ENCODE assay signal across 14 cellular contexts in genomic region chr1:59815892-59816291, GRCh38. TPM values are rescaled to one million over a fixed set of nuclear protein-coding genes. Genes with fewer than 3 reads are reported as not detected.
A peak's percentile ranks its signal among the peaks of the same experiment; 100 is the strongest.
DNase-seq lines count a peak whose midpoint lies in the region; ATAC-seq lines count a peak whose summit lies in the region.
"Had no signal": no experiment of that assay in that cellular context is flagged by ENCODE, and none has a peak within 500 bp of the region (broad histone marks: within the 10 kb centered on the region; RNA-seq: fewer than 3 reads in every experiment).

No MANE protein-coding gene starts in this region.

- H3K9me2 ChIP-seq in GM23248 (ENCODE audit: insufficient read depth), result no peaks in the 10 kb centered on the region

- peaks cover 27% of the 10 kb centered on the region for H3K27me3 ChIP-seq in ectodermal cell (ENCODE audit: control insufficient read depth, insufficient read depth, low read length, poor library complexity, severe bottlenecking)
- no peaks in the 10 kb centered on the region for H3K27me3 ChIP-seq in mucosa of stomach (ENCODE audit: control insufficient read depth, insufficient read depth, low read length)
- H3K27me3 ChIP-seq in GM23248 (replicated peaks; ENCODE audit: insufficient read depth), result peaks cover 62% of the 10 kb centered on the region
- H3K27me3 ChIP-seq: thyroid gland had no signal

- peaks cover 24% of the 10 kb centered on the region for H3K4me1 Mint-ChIP-seq in activated T-cell treated with anti-CD3 and anti-CD28 coated beads, Interleukin-2, amount 50 U/mL, for 72 hours (ENCODE audit: low read depth)

- no peak overlapping the region for H2AFZ ChIP-seq in GM23248

- H4K20me1 ChIP-seq in GM23248 (ENCODE audit: insufficient read depth), result no peaks in the 10 kb centered on the region

- no peaks in the 10 kb centered on the region for H3K79me2 ChIP-seq in GM23248 (ENCODE audit: insufficient read depth)

- no peaks in the 10 kb centered on the region for H3K9me3 ChIP-seq in ectodermal cell (ENCODE audit: control insufficient read depth, low read length)
- no peaks in the 10 kb centered on the region for H3K9me3 ChIP-seq in mucosa of stomach (ENCODE audit: control insufficient read depth, low read length)
- H3K9me3 ChIP-seq in GM23248 (ENCODE audit: low read depth), result no peaks in the 10 kb centered on the region
- H3K9me3 ChIP-seq: right atrium auricular region, thyroid gland had no signal

- H3K4me3 ChIP-seq in GM08714 (ENCODE audit: low read length) (peak overlapping the region; percentile 91), ectodermal cell (ENCODE audit: insufficient read depth, low read depth, low read length) (peak overlapping the region; percentile 56), mucosa of stomach (ENCODE audit: low read length) (peak overlapping the region; percentile 75), GM23248 (no peak overlapping the region)

- in situ Hi-C loops in GM23248 (cut with MboI), result no loop called here

- no peaks in the 10 kb centered on the region for H3K4me1 ChIP-seq in ectodermal cell (ENCODE audit: control insufficient read depth, insufficient read depth, low read length)
- no peaks in the 10 kb centered on the region for H3K4me1 ChIP-seq in mucosa of stomach (ENCODE audit: control insufficient read depth, insufficient read depth, low read length)
- H3K4me1 ChIP-seq in GM23248 (ENCODE audit: insufficient read depth), result no peaks in the 10 kb centered on the region

- H3K9me3 Mint-ChIP-seq in activated T-cell treated with anti-CD3 and anti-CD28 coated beads, Interleukin-2, amount 50 U/mL, for 72 hours, result no peaks in the 10 kb centered on the region
- H3K9me3 Mint-ChIP-seq: activated naive CD4-positive, alpha-beta T cell treated with anti-CD3 and anti-CD28 coated beads, Interleukin-2, amount 10 ng/mL, durations not matched to agents 7 days and 5 days had no signal

- 63 to 71% methylated on average over 3 of the region's 3 CpGs for WGBS in ectodermal cell, 2 experiments
- 76 to 79% methylated on average over 3 of the region's 3 CpGs for WGBS in GM23248 (ENCODE audit: low coverage in 1 of 2, low lambda C conversion rate in 2 of 2, missing lambda C conversion rate in 2 of 2), 2 experiments

- no peak overlapping the region for H3K27ac Mint-ChIP-seq in activated T-cell treated with anti-CD3 and anti-CD28 coated beads, Interleukin-2, amount 50 U/mL, for 72 hours
- H3K27ac Mint-ChIP-seq: activated naive CD4-positive, alpha-beta T cell treated with anti-CD3 and anti-CD28 coated beads, Interleukin-2, amount 10 ng/mL, durations not matched to agents 7 days and 5 days; CD4-positive, CD25-positive, alpha-beta regulatory T cell had no signal

- H3K27me3 Mint-ChIP-seq in activated T-cell treated with anti-CD3 and anti-CD28 coated beads, Interleukin-2, amount 50 U/mL, for 72 hours (ENCODE audit: low read depth), result no peaks in the 10 kb centered on the region

- H3F3A ChIP-seq in GM23248 (ENCODE audit: insufficient read depth), result no peaks in the 10 kb centered on the region

- H3K9ac ChIP-seq in mucosa of stomach (ENCODE audit: low read length) (no peak overlapping the region), GM23248 (no peak overlapping the region)

- DNase-seq in NCI-H2171 (lab: John Stamatoyannopoulos, UW), result peak; percentile 2
- no peak for DNase-seq in effector CD8-positive, alpha-beta T cell (lab: John Stamatoyannopoulos, UW)
- DNase-seq in GM23248, result no peak
- DNase-seq in NOMO-1 treated with DMSO at 0.1 percent for 48 hours (lab: John Stamatoyannopoulos, UW; ENCODE audit: unreplicated experiment), result no peak
- DNase-seq in activated T-cell treated with anti-CD3 and anti-CD28 coated beads, Interleukin-2, amount 50 U/mL, for 72 hours, result no peak
- DNase-seq: activated CD4-positive, alpha-beta T cell treated with anti-CD3 and anti-CD28 coated beads, Interleukin-2, amount 50 U/mL, for 1 hour; activated naive CD4-positive, alpha-beta T cell treated with anti-CD3 and anti-CD28 coated beads, Interleukin-2, amount 10 ng/mL, durations not matched to agents 7 days and 5 days; NCI-H187 treated with DMSO at 0.1 percent for 48 hours had no signal

- H3K4me3 Mint-ChIP-seq in activated T-cell treated with anti-CD3 and anti-CD28 coated beads, Interleukin-2, amount 50 U/mL, for 72 hours, result no peak overlapping the region
- H3K4me3 Mint-ChIP-seq: activated naive CD4-positive, alpha-beta T cell treated with anti-CD3 and anti-CD28 coated beads, Interleukin-2, amount 10 ng/mL, durations not matched to agents 7 days and 5 days; CD4-positive, CD25-positive, alpha-beta regulatory T cell had no signal

- no peak overlapping the region for H3K27ac ChIP-seq in ectodermal cell (ENCODE audit: insufficient read depth, low read depth, low read length, poor library complexity, severe bottlenecking)
- H3K27ac ChIP-seq in GM23248, result no peak overlapping the region

- H3K36me3 ChIP-seq in ectodermal cell (ENCODE audit: control insufficient read depth, insufficient read depth, low read length) (no peaks in the 10 kb centered on the region), mucosa of stomach (ENCODE audit: control insufficient read depth, insufficient read depth, low read length) (no peaks in the 10 kb centered on the region), GM23248 (ENCODE audit: low read depth) (no peaks in the 10 kb centered on the region)
- H3K36me3 ChIP-seq: right atrium auricular region, thyroid gland had no signal

- H3K36me3 Mint-ChIP-seq in activated T-cell treated with anti-CD3 and anti-CD28 coated beads, Interleukin-2, amount 50 U/mL, for 72 hours (ENCODE audit: insufficient read depth in 2 of 2), result peaks cover 0 to 2% of the 10 kb centered on the region in 2 donors
- H3K36me3 Mint-ChIP-seq: activated naive CD4-positive, alpha-beta T cell treated with anti-CD3 and anti-CD28 coated beads, Interleukin-2, amount 10 ng/mL, durations not matched to agents 7 days and 5 days; CD4-positive, CD25-positive, alpha-beta regulatory T cell had no signal

- H3K4me2 ChIP-seq in GM23248 (ENCODE audit: unreplicated experiment), result no peak overlapping the region

- ATAC-seq in activated T-cell treated with anti-CD3 and anti-CD28 coated beads, Interleukin-2, amount 50 U/mL, for 72 hours (replicated peaks in 1 of 2), result no peak

RNA-seq across cellular contexts. Expression of gene HOOK1, which starts 1.1 kb away (rescaled TPM):
- 8.9 TPM for polyA plus RNA-seq in ectodermal cell (2013, experiment 1 of 4)
- 9.9 TPM for polyA plus RNA-seq in ectodermal cell (2013, experiment 2 of 4)
- 9.7 TPM for polyA plus RNA-seq in ectodermal cell (2013, experiment 3 of 4)
- 7.8 TPM for polyA plus RNA-seq in ectodermal cell (2013, experiment 4 of 4)
- not detected in 2 replicates for total RNA-seq in GM23248 (2014; rRNA removed; shearing (Covaris generic))
- polyA plus RNA-seq in GM23248 (2016; fragmentation: Nextera tagmentation; extraction: Ambion mirVana), result not detected in 2 replicates
- total RNA-seq in activated T-cell treated with anti-CD3 and anti-CD28 coated beads, Interleukin-2, amount 50 U/mL, for 72 hours, result 10 to 100 TPM; 13.6 to 17.6 TPM

Comparison
In these comparisons a context has a peak if more than half of its experiments do, and no peak if none do; other contexts are left out.
1. RNA of gene HOOK1, which starts 1.1 kb away (total RNA-seq): 13.6 to 17.6 TPM in activated T-cell treated with anti-CD3 and anti-CD28 coated beads, Interleukin-2, amount 50 U/mL, for 72 hours; not detected in GM23248; every median in the first group is over 10 times any median in the second.